ENCODE assay signal across 10 cellular contexts in genomic region chr10:72277340-72277995, GRCh38. TPM values are rescaled to one million over a fixed set of nuclear protein-coding genes. Genes with fewer than 3 reads are reported as not detected.
A peak's percentile ranks its signal among the peaks of the same experiment; 100 is the strongest.
DNase-seq lines count a peak whose midpoint lies in the region; ATAC-seq and TF ChIP-seq lines count a peak whose summit lies in the region.
"Had no signal": no experiment of that assay in that cellular context is flagged by ENCODE, and none has a peak within 500 bp of the region (broad histone marks: within the 10 kb centered on the region; RNA-seq: fewer than 3 reads in every experiment).

No MANE protein-coding gene starts in this region.

- H3K79me2 ChIP-seq in osteoblast (ENCODE audit: insufficient read depth, low read length), result peaks cover 22% of the 10 kb centered on the region

- H3K4me1 ChIP-seq in BLaER1 treated with 17β-estradiol and CSF1 and Interleukin-3, amounts not matched to agents 10 nM and 100 nM, result peaks cover 34 to 85% (median 65%) of the 10 kb centered on the region in 10 experiments
- H3K4me1 ChIP-seq in Panc1 (ENCODE audit: control insufficient read depth, insufficient read depth, low read length) (peaks cover 42% of the 10 kb centered on the region), osteoblast (ENCODE audit: insufficient read depth, low read length) (peaks cover 36% of the 10 kb centered on the region)

- POLR2A ChIA-PET in Panc1 (lab: Charles Lee), result interaction anchor here (0.8 kb wide), 1 partner anchor 37 kb away, joined by 3 read pairs; no protein-coding TSS in a partner anchor

- H3K27me3 ChIP-seq in BLaER1 treated with 17β-estradiol and CSF1 and Interleukin-3, amounts not matched to agents 10 nM and 100 nM, result no peaks in the 10 kb centered on the region
- H3K27me3 ChIP-seq in Panc1 (ENCODE audit: control insufficient read depth, insufficient read depth, low read length), result no peaks in the 10 kb centered on the region
- no peaks in the 10 kb centered on the region for H3K27me3 ChIP-seq in osteoblast (ENCODE audit: insufficient read depth, low read length)

- CTCF ChIA-PET in Panc1 (lab: Charles Lee), result no interaction called here

- peak overlapping the region; percentile 20 for H2AFZ ChIP-seq in osteoblast (ENCODE audit: low read length)

- no peak for TF ChIP-seq CTCF in Panc1 (IDR thresholded peaks at IDR 0.05)
- TF ChIP-seq CTCF in osteoblast (IDR thresholded peaks at IDR 0.05; ENCODE audit: extremely low read depth, low read depth, low read length), result no peak

- no peak for ATAC-seq in Panc1

- H3K4me2 ChIP-seq in BLaER1 treated with 17β-estradiol and CSF1 and Interleukin-3, amounts not matched to agents 10 nM and 100 nM, result peak overlapping the region; percentile 90 to 99 (median 96); a peak in 21 of 22 replicates
- no peak overlapping the region for H3K4me2 ChIP-seq in osteoblast (ENCODE audit: insufficient read depth, low read length)

- H3K9ac ChIP-seq in BLaER1 treated with 17β-estradiol and CSF1 and Interleukin-3, amounts not matched to agents 10 nM and 100 nM, result peak overlapping the region in 4 of 11 experiments; percentile 4 to 95 (median 90); a peak in 4 of 22 replicates

- in situ Hi-C loops in Panc1 (cut with HindIII; ENCODE audit: low pct_unique_long_range_greater_than_20kb, low sequenced_read_pairs), result loop anchor here (5.0 kb wide), 1 partner anchor 35 kb away; no protein-coding TSS in a partner anchor

- peak overlapping the region in 2 of 10 experiments; percentile 93 to 100; a peak in 2 of 20 replicates for H3K4me3 ChIP-seq in BLaER1 treated with 17β-estradiol and CSF1 and Interleukin-3, amounts not matched to agents 10 nM and 100 nM
- peak overlapping the region in 1 of 2 experiments; percentile 99; a peak in 2 of 4 replicates for H3K4me3 ChIP-seq in Panc1 (ENCODE audit: low read depth in 2 of 2, low read length in 2 of 2)
- no peak overlapping the region for H3K4me3 ChIP-seq in osteoblast (ENCODE audit: insufficient read depth, low read length)

- intact Hi-C loops in Panc1 (cut with micrococcal nuclease; ENCODE audit: unreplicated experiment), result loop anchor here (2.0 kb wide), 1 partner anchor 51 kb away; no protein-coding TSS in a partner anchor

- H3K27ac ChIP-seq in BLaER1 treated with 17β-estradiol and CSF1 and Interleukin-3, amounts not matched to agents 10 nM and 100 nM, result peak overlapping the region in 9 of 11 experiments; percentile 16 to 92 (median 41); a peak in 14 of 22 replicates
- peak overlapping the region; percentile 91 for H3K27ac ChIP-seq in Panc1 (ENCODE audit: low read length)
- H3K27ac ChIP-seq in osteoblast (ENCODE audit: low read depth, low read length), result peak overlapping the region; percentile 28

- H4K20me1 ChIP-seq in BLaER1 treated with 17β-estradiol and CSF1 and Interleukin-3, amounts not matched to agents 10 nM and 100 nM, result peaks cover 27 to 38% (median 31%) of the 10 kb centered on the region in 11 experiments; a peak in 21 of 22 replicates
- H4K20me1 ChIP-seq in osteoblast (ENCODE audit: insufficient read depth, low read length), result peaks cover 17% of the 10 kb centered on the region

- peaks cover 18 to 29% (median 24%) of the 10 kb centered on the region in 11 experiments for H3K36me3 ChIP-seq in BLaER1 treated with 17β-estradiol and CSF1 and Interleukin-3, amounts not matched to agents 10 nM and 100 nM
- no peaks in the 10 kb centered on the region; the same call in 1 of the 2 replicates for H3K36me3 ChIP-seq in Panc1 (ENCODE audit: control insufficient read depth, insufficient read depth, low read length)
- peaks cover 8% of the 10 kb centered on the region for H3K36me3 ChIP-seq in osteoblast (ENCODE audit: insufficient read depth, low read length)

- H3K9me3 ChIP-seq in BLaER1 treated with 17β-estradiol and CSF1 and Interleukin-3, amounts not matched to agents 10 nM and 100 nM (replicated peaks in 1 of 11), result no peaks in the 10 kb centered on the region; a peak in 1 of 22 replicates
- no peaks in the 10 kb centered on the region for H3K9me3 ChIP-seq in Panc1 (ENCODE audit: control insufficient read depth, insufficient read depth, low read depth, low read length)
- no peaks in the 10 kb centered on the region for H3K9me3 ChIP-seq in osteoblast (ENCODE audit: low read depth, low read length)

- DNase-seq in Panc1 (ENCODE audit: low read depth, low spot score) (no peak), ecto neural progenitor cell (ENCODE audit: low spot score) (peak; percentile 43), osteoblast (ENCODE audit: insufficient read length, low spot score, missing footprints) (peak; percentile 73), SIG-M5 (lab: John Stamatoyannopoulos, UW) (no peak), globus pallidus (ENCODE audit: low spot score) (no peak), activated gamma-delta T cell treated with Interleukin-2 at 50 U/mL for 16 hours (no peak), NCI-H128 (lab: John Stamatoyannopoulos, UW; ENCODE audit: unreplicated experiment) (no peak)
- DNase-seq: NCI-H1092, T-helper 9 cell had no signal

- no TSS peak for BruUV-seq in Panc1 (replicated peaks; lab: Mats Ljungman, UMichigan)

RNA-seq across cellular contexts. Expression of gene DDIT4, which starts 3.7 kb away (rescaled TPM):
- total RNA-seq in Panc1 (2021; ENCODE audit: unreplicated experiment) (157 TPM), osteoblast (366 and 522 TPM in 2 replicates)
- 344 TPM for polyA plus RNA-seq in Panc1 (2012; ENCODE audit: insufficient read length)

Comparison
In these comparisons a context has a peak if more than half of its experiments do, and no peak if none do; other contexts are left out.
1. H3K27ac ChIP-seq: peak in every context shown above with its lines; median percentile 91 in Panc1; 41 in BLaER1 treated with 17β-estradiol and CSF1 and Interleukin-3, amounts not matched to agents 10 nM and 100 nM; 28 in osteoblast.
2. DNase-seq: peak in ecto neural progenitor cell (single experiment) and osteoblast (single experiment); none in Panc1 (single experiment), SIG-M5 (single experiment), globus pallidus (single experiment), activated gamma-delta T cell treated with Interleukin-2 at 50 U/mL for 16 hours (single experiment) and NCI-H128 (single experiment).